20 cellular contexts compared by ENCODE assay signal in the genomic region with DNA sequence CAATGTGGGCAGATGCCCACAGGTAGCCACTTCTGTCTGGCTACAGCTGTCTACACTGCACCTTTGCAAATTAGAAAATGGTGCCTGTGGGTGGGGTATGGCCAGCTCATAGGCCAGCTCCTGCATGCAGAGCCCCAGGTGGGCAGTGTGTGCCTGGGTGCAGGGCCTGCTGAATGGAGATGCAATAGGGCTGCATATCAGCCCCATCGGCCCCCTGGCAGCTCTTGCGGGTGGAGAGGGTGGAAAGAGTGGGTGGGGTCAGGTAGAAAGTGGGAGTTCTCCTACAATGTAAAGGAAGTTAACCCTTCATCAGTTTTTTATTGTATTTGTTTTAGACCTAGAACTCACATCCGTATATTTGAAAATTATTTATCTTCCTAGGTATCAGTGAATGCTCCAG. TPM values are rescaled to one million over a fixed set of nuclear protein-coding genes. Genes with fewer than 3 reads are reported as not detected.
DNase-seq lines count a peak whose midpoint lies in the region; ATAC-seq lines count a peak whose summit lies in the region.
"Had no signal": no experiment of that assay in that cellular context is flagged by ENCODE, and none has a peak within 500 bp of the region (broad histone marks: within the 10 kb centered on the region; RNA-seq: fewer than 3 reads in every experiment).

No MANE protein-coding gene starts in this region.

- H3K9ac ChIP-seq in mesenchymal stem cell (ENCODE audit: low read length): no peak overlapping the region

- ATAC-seq in GM19023 (IDR thresholded peaks at IDR 0.05; ENCODE audit: unreplicated experiment): no peak
- ATAC-seq in activated T-cell treated with anti-CD3 and anti-CD28 coated beads, Interleukin-2, amount 50 U/mL, for 4 hours: no peak
- ATAC-seq: CD8-positive, alpha-beta T cell; GM12878; GM23338 had no signal

- H3K4me3 ChIP-seq in mesenchymal stem cell (ENCODE audit: insufficient read depth in 1 of 2, low read depth in 1 of 2, low read length in 2 of 2) (no peak overlapping the region), HAP-1 (no peak overlapping the region)
- H3K4me3 ChIP-seq: GM12878, GM23338 had no signal

- H3K27me3 ChIP-seq in mesenchymal stem cell (ENCODE audit: control insufficient read depth in 1 of 2, insufficient read depth in 1 of 2, low read length in 2 of 2): peaks cover 0 to 5% of the 10 kb centered on the region in 2 experiments
- peaks cover 2% of the 10 kb centered on the region; the same call in 1 of the 2 replicates for H3K27me3 ChIP-seq in HAP-1 (ENCODE audit: low read depth)

- H3K23ac ChIP-seq in mesenchymal stem cell (ENCODE audit: low read length in 2 of 2): no peak overlapping the region

- no peak overlapping the region for H3K4me2 ChIP-seq in mesenchymal stem cell (ENCODE audit: low read length, poor library complexity, severe bottlenecking)
- H3K4me2 ChIP-seq: GM23338 had no signal

- peaks cover 9% of the 10 kb centered on the region for H3K27me3 Mint-ChIP-seq in activated naive CD4-positive, alpha-beta T cell treated with anti-CD3 and anti-CD28 coated beads, Interleukin-2, amount 10 ng/mL, durations not matched to agents 7 days and 5 days
- peaks cover 4% of the 10 kb centered on the region for H3K27me3 Mint-ChIP-seq in activated T-cell treated with anti-CD3 and anti-CD28 coated beads, Interleukin-2, amount 50 U/mL, for 4 hours (ENCODE audit: low read depth)

- H2AK5ac ChIP-seq in mesenchymal stem cell (ENCODE audit: low read length, severe bottlenecking): peak overlapping the region; percentile 47

- H2BK5ac ChIP-seq in mesenchymal stem cell (ENCODE audit: low read depth, low read length, poor library complexity, severe bottlenecking): no peak overlapping the region

- H3K4me1 ChIP-seq in mesenchymal stem cell (ENCODE audit: control insufficient read depth, insufficient read depth, low read depth, low read length): peaks cover 9% of the 10 kb centered on the region
- H3K4me1 ChIP-seq in HAP-1: no peaks in the 10 kb centered on the region
- H3K4me1 ChIP-seq: Caco-2 had no signal

- in situ Hi-C loops in HAP-1 (cut with MboI; ENCODE audit: low sequenced_read_pairs): no loop called here

- H4K8ac ChIP-seq in mesenchymal stem cell (ENCODE audit: low read length): no peak overlapping the region

- 100% methylated on average over 2 of the region's 3 CpGs for WGBS in mesenchymal stem cell

- H3K4ac ChIP-seq in mesenchymal stem cell (ENCODE audit: low read depth in 1 of 2, low read length in 2 of 2): no peak overlapping the region

- H4K91ac ChIP-seq in mesenchymal stem cell (ENCODE audit: low read length): no peak overlapping the region

- no peak overlapping the region for H2AFZ ChIP-seq in mesenchymal stem cell (ENCODE audit: low read depth, low read length)
- H2AFZ ChIP-seq: GM23338 had no signal

- no peak overlapping the region for H3K14ac ChIP-seq in mesenchymal stem cell (ENCODE audit: low read length in 2 of 2)

- H3K4me1 Mint-ChIP-seq in activated naive CD4-positive, alpha-beta T cell treated with anti-CD3 and anti-CD28 coated beads, Interleukin-2, amount 10 ng/mL, durations not matched to agents 7 days and 5 days: peaks cover 24% of the 10 kb centered on the region
- peaks cover 27% of the 10 kb centered on the region for H3K4me1 Mint-ChIP-seq in activated T-cell treated with anti-CD3 and anti-CD28 coated beads, Interleukin-2, amount 50 U/mL, for 4 hours (ENCODE audit: low read depth)
- H3K4me1 Mint-ChIP-seq: B cell, GM23338, H9 had no signal

- no peak overlapping the region for H2BK120ac ChIP-seq in mesenchymal stem cell (ENCODE audit: low read depth, low read length)

- H3K18ac ChIP-seq in mesenchymal stem cell (ENCODE audit: low read depth in 1 of 2, low read length in 2 of 2): no peak overlapping the region

- H3K4me3 Mint-ChIP-seq in activated naive CD4-positive, alpha-beta T cell treated with anti-CD3 and anti-CD28 coated beads, Interleukin-2, amount 10 ng/mL, durations not matched to agents 7 days and 5 days: no peak overlapping the region
- no peak overlapping the region for H3K4me3 Mint-ChIP-seq in activated T-cell treated with anti-CD3 and anti-CD28 coated beads, Interleukin-2, amount 50 U/mL, for 4 hours
- H3K4me3 Mint-ChIP-seq: B cell; CD8-positive, alpha-beta T cell; GM23338; H9 had no signal

- H3K79me1 ChIP-seq in mesenchymal stem cell (replicated peaks; ENCODE audit: low read length, poor library complexity, severe bottlenecking): no peaks in the 10 kb centered on the region

- no peak overlapping the region for H3K27ac ChIP-seq in mesenchymal stem cell (ENCODE audit: low read length, poor library complexity, severe bottlenecking)
- H3K27ac ChIP-seq: 22Rv1 had no signal

- H3K36me3 ChIP-seq in mesenchymal stem cell (ENCODE audit: control insufficient read depth in 1 of 2, insufficient read depth in 2 of 2, low read depth in 1 of 2, low read length in 2 of 2) (no peaks in the 10 kb centered on the region), HAP-1 (replicated peaks) (no peaks in the 10 kb centered on the region)

- no peak overlapping the region for H2BK12ac ChIP-seq in mesenchymal stem cell (ENCODE audit: low read length in 2 of 2)

- H3K36me3 Mint-ChIP-seq in activated naive CD4-positive, alpha-beta T cell treated with anti-CD3 and anti-CD28 coated beads, Interleukin-2, amount 10 ng/mL, durations not matched to agents 7 days and 5 days: no peaks in the 10 kb centered on the region
- no peaks in the 10 kb centered on the region for H3K36me3 Mint-ChIP-seq in activated T-cell treated with anti-CD3 and anti-CD28 coated beads, Interleukin-2, amount 50 U/mL, for 4 hours (ENCODE audit: insufficient read depth)
- H3K36me3 Mint-ChIP-seq: CD4-positive, CD25-positive, alpha-beta regulatory T cell; CD8-positive, alpha-beta T cell had no signal

- CTCF ChIA-PET in activated naive CD4-positive, alpha-beta T cell treated with anti-CD3 and anti-CD28 coated beads, Interleukin-2, amount 10 ng/mL, durations not matched to agents 7 days and 5 days (lab: Charles Lee): no interaction called here

- H3K9me3 Mint-ChIP-seq in activated naive CD4-positive, alpha-beta T cell treated with anti-CD3 and anti-CD28 coated beads, Interleukin-2, amount 10 ng/mL, durations not matched to agents 7 days and 5 days: no peaks in the 10 kb centered on the region
- H3K9me3 Mint-ChIP-seq in activated T-cell treated with anti-CD3 and anti-CD28 coated beads, Interleukin-2, amount 50 U/mL, for 4 hours: no peaks in the 10 kb centered on the region
- H3K9me3 Mint-ChIP-seq: CD4-positive, CD25-positive, alpha-beta regulatory T cell; CD8-positive, alpha-beta T cell had no signal

- H2BK15ac ChIP-seq in mesenchymal stem cell (ENCODE audit: low read depth, poor library complexity, severe bottlenecking): no peak overlapping the region

- H3K9me3 ChIP-seq in mesenchymal stem cell (ENCODE audit: control insufficient read depth, low read length): peaks cover 4% of the 10 kb centered on the region
- no peaks in the 10 kb centered on the region for H3K9me3 ChIP-seq in HAP-1
- H3K9me3 ChIP-seq: Caco-2 had no signal

- H3K27ac Mint-ChIP-seq in activated naive CD4-positive, alpha-beta T cell treated with anti-CD3 and anti-CD28 coated beads, Interleukin-2, amount 10 ng/mL, durations not matched to agents 7 days and 5 days: no peak overlapping the region
- H3K27ac Mint-ChIP-seq: B cell; CD4-positive, CD25-positive, alpha-beta regulatory T cell; CD8-positive, alpha-beta T cell; GM23338; H9 had no signal

- peak; percentile 5 for DNase-seq in activated naive CD4-positive, alpha-beta T cell treated with anti-CD3 and anti-CD28 coated beads, Interleukin-2, amount 10 ng/mL, durations not matched to agents 7 days and 5 days
- no peak for DNase-seq in activated naive CD4-positive, alpha-beta T cell treated with Interleukin-2 at 50 U/mL for 16 hours
- DNase-seq in RPMI8226 (peak; percentile 30), mesenchymal stem cell (no peak), HAP-1 (ENCODE audit: low spot score in 2 of 2) (no peak)
- no peak for DNase-seq in activated T-cell treated with anti-CD3 and anti-CD28 coated beads, Interleukin-2, amount 50 U/mL, for 4 hours
- DNase-seq: C1 segment of cervical spinal cord; Caco-2; CD4-positive, CD25-positive, alpha-beta regulatory T cell; CD8-positive, alpha-beta T cell; DMS153; EL; GDM1; H9 had no signal

RNA-seq across cellular contexts. Expression of a gene that starts 37.1 kb away (rescaled TPM):
- 0.43 TPM for polyA plus RNA-seq in mesenchymal stem cell (2013, experiment 1 of 2)
- 0.44 TPM for polyA plus RNA-seq in mesenchymal stem cell (2013, experiment 2 of 2)
- 10 to 100 TPM; 21.8 to 24.3 (median 23.4) TPM for total RNA-seq in activated T-cell treated with anti-CD3 and anti-CD28 coated beads, Interleukin-2, amount 50 U/mL, for 4 hours
- total RNA-seq: GM23338, H4 had no signal

Comparison
In these comparisons a context has a peak if more than half of its experiments do, and no peak if none do; other contexts are left out.
1. DNase-seq: peak in activated naive CD4-positive, alpha-beta T cell treated with anti-CD3 and anti-CD28 coated beads, Interleukin-2, amount 10 ng/mL, durations not matched to agents 7 days and 5 days (single experiment) and RPMI8226 (single experiment); none in activated naive CD4-positive, alpha-beta T cell treated with Interleukin-2 at 50 U/mL for 16 hours (single experiment), mesenchymal stem cell (single experiment), HAP-1 (0 of 2) and activated T-cell treated with anti-CD3 and anti-CD28 coated beads, Interleukin-2, amount 50 U/mL, for 4 hours (single experiment).